Comparison of ENCODE assay signal across 14 cellular contexts in the genomic region with DNA sequence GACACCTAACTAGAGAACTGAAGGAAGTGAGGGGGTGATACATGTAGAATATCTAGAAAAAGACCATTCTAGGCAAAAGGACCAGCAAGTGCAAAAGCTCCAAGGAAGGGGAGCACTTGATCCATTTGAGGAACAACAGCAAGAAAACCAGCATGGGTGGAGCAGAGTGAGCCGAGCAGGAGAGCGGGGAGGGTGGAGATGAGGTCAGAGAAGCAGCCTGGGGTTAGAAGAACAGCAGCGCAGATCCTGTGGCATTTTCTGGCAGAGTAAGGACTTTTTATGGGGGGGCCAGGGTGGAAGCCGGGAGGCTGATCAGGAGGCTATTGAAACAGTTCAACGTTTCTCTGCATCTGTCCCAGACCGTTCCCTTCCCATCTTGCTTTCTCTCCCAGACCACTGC. TPM values are rescaled to one million over a fixed set of nuclear protein-coding genes. Genes with fewer than 3 reads are reported as not detected.
DNase-seq lines count a peak whose midpoint lies in the region; ATAC-seq, FAIRE-seq and TF ChIP-seq lines count a peak whose summit lies in the region.
"Had no signal": no experiment of that assay in that cellular context is flagged by ENCODE, and none has a peak within 500 bp of the region (broad histone marks: within the 10 kb centered on the region; RNA-seq: fewer than 3 reads in every experiment).

No MANE protein-coding gene starts in this region.

- H3K9me1 ChIP-seq in endothelial cell of umbilical vein (replicated peaks; ENCODE audit: control insufficient read depth, extremely low read depth, insufficient read depth, low read length), result no peaks in the 10 kb centered on the region

- H2AFZ ChIP-seq in endothelial cell of umbilical vein (ENCODE audit: low read depth, low read length), result peak overlapping the region; percentile 13

- dilution Hi-C loops in endothelial cell of umbilical vein (cut with MboI; ENCODE audit: extremely low pct_ligation_motif_present, low sequenced_read_pairs), result no loop called here

- H3K4me1 ChIP-seq in endothelial cell of umbilical vein (ENCODE audit: control insufficient read depth, extremely low read depth, insufficient read depth, low read length), result peaks cover 40% of the 10 kb centered on the region
- peaks cover 10 to 42% (median 31%) of the 10 kb centered on the region in 4 donors for H3K4me1 ChIP-seq in upper lobe of left lung

- no TSS peak for BruUV-seq in endothelial cell of umbilical vein (replicated peaks; lab: Mats Ljungman, UMichigan)

- H3K9ac ChIP-seq in endothelial cell of umbilical vein (replicated peaks; ENCODE audit: extremely low read depth, insufficient read depth, low read length), result no peak overlapping the region
- H3K9ac ChIP-seq: SK-N-SH had no signal

- no peaks in the 10 kb centered on the region for H3K27me3 ChIP-seq in endothelial cell of umbilical vein (ENCODE audit: control insufficient read depth in 2 of 2, insufficient read depth in 2 of 2, low read length in 2 of 2)
- H3K27me3 ChIP-seq in upper lobe of left lung, result no peaks in the 10 kb centered on the region

- H3K36me3 ChIP-seq in endothelial cell of umbilical vein (ENCODE audit: control insufficient read depth in 2 of 2, extremely low read depth in 1 of 2, insufficient read depth in 2 of 2, low read length in 2 of 2), result no peaks in the 10 kb centered on the region
- no peaks in the 10 kb centered on the region for H3K36me3 ChIP-seq in upper lobe of left lung

- ATAC-seq in upper lobe of left lung (ENCODE audit: low FRiP score in 2 of 2), result peak; percentile 52 to 88
- ATAC-seq in HG02840 (IDR thresholded peaks at IDR 0.05; ENCODE audit: low FRiP score, unreplicated experiment), result no peak

- DNase-seq in SIG-M5 treated with dmso at 0.1 percent for 504 hours (lab: John Stamatoyannopoulos, UW; ENCODE audit: unreplicated experiment) (peak; percentile 4), SIG-M5 (lab: John Stamatoyannopoulos, UW) (no peak), endothelial cell of umbilical vein (ENCODE audit: low read depth, low spot score) (peak; percentile 55), midbrain (lab: John Stamatoyannopoulos, UW) (peak; percentile 13), upper lobe of left lung (peak in 1 of 2 donors; percentile 71), amniotic stem cell (lab: John Stamatoyannopoulos, UW) (no peak)
- no peak for DNase-seq in stimulated activated naive CD4-positive, alpha-beta T cell treated with Interleukin-2 at 50 U/mL for 16 hours (lab: John Stamatoyannopoulos, UW)
- DNase-seq: activated CD4-positive, alpha-beta T cell treated with anti-CD3 and anti-CD28 coated beads for 4 hours; SK-N-SH had no signal

- no peaks in the 10 kb centered on the region for H3K79me2 ChIP-seq in endothelial cell of umbilical vein (ENCODE audit: control insufficient read depth, insufficient read depth, low read length)

- POLR2A ChIA-PET in endothelial cell of umbilical vein (lab: Charles Lee), result no interaction called here

- no peak overlapping the region for H3K4me3 ChIP-seq in endothelial cell of umbilical vein (replicated peaks in 1 of 3; ENCODE audit: insufficient read depth in 1 of 3, low read depth in 1 of 3, low read length in 3 of 3)
- H3K4me3 ChIP-seq in upper lobe of left lung, result no peak overlapping the region
- H3K4me3 ChIP-seq: smooth muscle cell had no signal

- CTCF ChIA-PET in endothelial cell of umbilical vein (lab: Charles Lee), result interaction anchor here (1.1 to 1.6 kb wide), 3 partner anchors 30 to 126 kb away, joined by 3 to 4 read pairs (median 4); no protein-coding TSS in a partner anchor

- intact Hi-C loops in endothelial cell of umbilical vein (cut with micrococcal nuclease), result no loop called here

- H3K9me3 ChIP-seq in endothelial cell of umbilical vein (replicated peaks; ENCODE audit: control insufficient read depth, insufficient read depth, low read length) (no peaks in the 10 kb centered on the region), upper lobe of left lung (no peaks in the 10 kb centered on the region)
- H3K9me3 ChIP-seq: SK-N-SH had no signal

- WGBS in upper lobe of left lung, 2 donors, result 38 to 40% methylated on average over 6 of the region's 6 CpGs

- no peak for TF ChIP-seq CTCF in endothelial cell of umbilical vein (IDR thresholded peaks at IDR 0.05; ENCODE audit: extremely low read depth in 1 of 2, insufficient read depth in 1 of 2, low read depth in 1 of 2, low read length in 2 of 2)
- TF ChIP-seq CTCF in upper lobe of left lung (IDR thresholded peaks at IDR 0.05), result no peak

- peak overlapping the region; percentile 81 for H3K4me2 ChIP-seq in endothelial cell of umbilical vein (ENCODE audit: insufficient read depth, low read length)
- H3K4me2 ChIP-seq: SK-N-SH, smooth muscle cell had no signal

- H3K27ac ChIP-seq in endothelial cell of umbilical vein (ENCODE audit: insufficient read depth, low read depth, low read length) (no peak overlapping the region), upper lobe of left lung (peak overlapping the region in 3 of 4 donors; percentile 37 to 87 (median 85))

- FAIRE-seq in endothelial cell of umbilical vein (lab: Jason Lieb, UNC), result no peak
- FAIRE-seq: A204.1, GM18507, H54 had no signal

- TF ChIP-seq POLR2A in endothelial cell of umbilical vein (IDR thresholded peaks at IDR 0.05; ENCODE audit: low read depth, low read length) (no peak), upper lobe of left lung (IDR thresholded peaks at IDR 0.05) (no peak)

- H4K20me1 ChIP-seq in endothelial cell of umbilical vein (replicated peaks; ENCODE audit: control insufficient read depth, extremely low read depth, insufficient read depth, low read length), result no peaks in the 10 kb centered on the region

- no peak for TF ChIP-seq EP300 in upper lobe of left lung (IDR thresholded peaks at IDR 0.05)

TF ChIP-seq in endothelial cell of umbilical vein, 7 proteins besides CTCF, POLR2A, EP300 and RAD21:
- TF ChIP-seq FOS (IDR thresholded peaks at IDR 0.05; ENCODE audit: borderline replicate concordance, insufficient read depth, low read length) (no peak), GATA2 (IDR thresholded peaks at IDR 0.05; ENCODE audit: insufficient read depth, insufficient read length, low read depth, low read length) (no peak), POLR2AphosphoS5 (IDR thresholded peaks at IDR 0.05; ENCODE audit: insufficient read depth, low read depth, low read length) (no peak), MYC (IDR thresholded peaks at IDR 0.05; ENCODE audit: low read depth, low read length) (no peak), JUN (IDR thresholded peaks at IDR 0.05; ENCODE audit: borderline replicate concordance, insufficient read depth, insufficient read length, low read depth) (no peak), EZH2 (IDR thresholded peaks at IDR 0.05; ENCODE audit: borderline replicate concordance, low read depth, low read length, severe bottlenecking) (no peak)
- TF ChIP-seq, protein P1, sequence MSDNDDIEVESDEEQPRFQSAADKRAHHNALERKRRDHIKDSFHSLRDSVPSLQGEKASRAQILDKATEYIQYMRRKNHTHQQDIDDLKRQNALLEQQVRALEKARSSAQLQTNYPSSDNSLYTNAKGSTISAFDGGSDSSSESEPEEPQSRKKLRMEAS (IDR thresholded peaks at IDR 0.05; ENCODE audit: insufficient read depth, insufficient read length), result no peak

RNA-seq across cellular contexts. Expression of gene TMCC3, which starts 24.5 kb away (rescaled TPM):
- total RNA-seq in endothelial cell of umbilical vein (30.4 and 45.7 TPM in 2 replicates), upper lobe of left lung (10 to 100 TPM in 4 of 6 donors, 1 to 10 TPM in 2; 5.4 to 17.4 (median 12.7) TPM)
- polyA plus RNA-seq in endothelial cell of umbilical vein, result 9.1 and 13.5 TPM in 2 replicates
- polyA plus RNA-seq in endothelial cell of umbilical vein (2011; cell fraction: cytosol; rRNA removed), result 13.1 and 13.2 TPM in 2 replicates
- 14.3 and 15.6 TPM in 2 replicates for polyA plus RNA-seq in endothelial cell of umbilical vein (2011; cell fraction: nucleus; rRNA removed)
- polyA plus RNA-seq in endothelial cell of umbilical vein (2012), result 14.4 and 16.0 TPM in 2 replicates
- 24.6 and 29.7 TPM in 2 replicates for polyA minus RNA-seq in endothelial cell of umbilical vein
- polyA minus RNA-seq in endothelial cell of umbilical vein (2011; cell fraction: cytosol; rRNA and poly(A)+ RNA removed), result not detected
- polyA minus RNA-seq in endothelial cell of umbilical vein (2011; cell fraction: nucleus; rRNA and poly(A)+ RNA removed), result 20.1 and 21.7 TPM in 2 replicates

Comparison
In these comparisons a context has a peak if more than half of its experiments do, and no peak if none do; other contexts are left out.
1. DNase-seq: peak in SIG-M5 treated with dmso at 0.1 percent for 504 hours (single experiment), endothelial cell of umbilical vein (single experiment) and midbrain (single experiment); none in SIG-M5 (single experiment), amniotic stem cell (single experiment) and stimulated activated naive CD4-positive, alpha-beta T cell treated with Interleukin-2 at 50 U/mL for 16 hours (single experiment).